Comparison of ENCODE assay signal across 8 cellular contexts in the genomic region with DNA sequence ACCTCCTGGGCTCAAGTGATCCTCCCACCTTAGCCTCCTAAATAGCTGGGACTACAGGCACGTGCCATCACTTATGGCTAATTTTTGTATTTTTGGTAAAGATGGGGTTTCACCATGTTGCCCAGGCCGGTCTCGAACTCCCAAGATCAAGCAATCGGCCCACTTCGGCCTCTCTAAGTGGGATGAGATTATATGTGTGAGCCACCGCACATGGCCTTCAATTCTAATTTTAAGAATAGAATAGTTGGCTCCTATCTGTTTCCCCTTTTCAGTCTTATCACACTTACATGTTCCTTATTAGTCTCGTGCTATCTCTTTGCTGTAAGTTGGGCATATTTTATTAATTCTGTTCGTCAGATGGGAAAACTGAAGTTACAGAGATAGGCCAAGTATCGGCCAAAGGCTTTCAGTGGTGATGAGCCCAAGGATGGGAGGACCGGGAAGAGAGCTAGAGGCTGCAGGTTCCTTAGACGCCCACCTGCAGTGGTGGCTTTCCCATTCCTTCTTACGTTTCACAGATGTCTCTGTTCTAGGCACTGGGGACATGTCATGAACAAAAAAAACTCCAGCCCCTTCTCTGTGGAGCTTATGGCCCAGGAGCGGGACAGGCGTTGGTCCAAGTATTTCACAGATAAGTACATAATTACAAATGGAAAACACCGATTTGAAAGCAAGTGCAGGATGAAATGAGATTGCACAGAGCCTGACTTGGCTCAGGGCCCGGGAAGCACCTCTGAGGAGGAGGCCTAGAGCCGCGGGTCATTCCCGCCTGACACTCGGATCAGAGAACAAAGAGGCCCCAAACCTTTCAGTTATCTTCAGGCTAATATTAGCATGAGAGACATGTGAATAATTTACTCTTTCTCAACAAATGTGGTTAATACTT.
DNase-seq lines count a peak whose midpoint lies in the region; ATAC-seq and TF ChIP-seq lines count a peak whose summit lies in the region.

No MANE protein-coding gene starts in this region.

- no peaks in the 10 kb centered on the region for H3K36me3 Mint-ChIP-seq in mesothelial cell of epicardium
- no peaks in the 10 kb centered on the region for H3K36me3 Mint-ChIP-seq in activated naive CD4-positive, alpha-beta T cell treated with anti-CD3 and anti-CD28 coated beads for 36 hours (ENCODE audit: low read depth)
- H3K36me3 Mint-ChIP-seq in T-helper 2 cell treated with Interferon-gamma antibody and Interleukin-4, amounts not matched to agents 5 μg/mL and 100 μg/mL, for 36 hours (ENCODE audit: low read depth): no peaks in the 10 kb centered on the region

- ATAC-seq in GM19025 (IDR thresholded peaks at IDR 0.05; ENCODE audit: low read depth, unreplicated experiment) (peak; percentile 52), HG03097 (IDR thresholded peaks at IDR 0.05; ENCODE audit: low FRiP score, unreplicated experiment) (no peak)

- H3K4me1 Mint-ChIP-seq in mesothelial cell of epicardium: peaks cover 21% of the 10 kb centered on the region
- H3K4me1 Mint-ChIP-seq in activated naive CD4-positive, alpha-beta T cell treated with anti-CD3 and anti-CD28 coated beads for 36 hours (ENCODE audit: low read depth): peaks cover 15% of the 10 kb centered on the region
- H3K4me1 Mint-ChIP-seq in T-helper 2 cell treated with Interferon-gamma antibody and Interleukin-4, amounts not matched to agents 5 μg/mL and 100 μg/mL, for 36 hours (ENCODE audit: low read depth): peaks cover 22% of the 10 kb centered on the region

- no peaks in the 10 kb centered on the region for H3K9me3 Mint-ChIP-seq in mesothelial cell of epicardium
- H3K9me3 Mint-ChIP-seq in activated naive CD4-positive, alpha-beta T cell treated with anti-CD3 and anti-CD28 coated beads for 36 hours: no peaks in the 10 kb centered on the region
- no peaks in the 10 kb centered on the region for H3K9me3 Mint-ChIP-seq in T-helper 2 cell treated with Interferon-gamma antibody and Interleukin-4, amounts not matched to agents 5 μg/mL and 100 μg/mL, for 36 hours

- H3K27me3 Mint-ChIP-seq in mesothelial cell of epicardium (ENCODE audit: low read depth): peaks cover 13% of the 10 kb centered on the region
- H3K27me3 Mint-ChIP-seq in activated naive CD4-positive, alpha-beta T cell treated with anti-CD3 and anti-CD28 coated beads for 36 hours (ENCODE audit: low read depth): no peaks in the 10 kb centered on the region
- peaks cover 4% of the 10 kb centered on the region for H3K27me3 Mint-ChIP-seq in T-helper 2 cell treated with Interferon-gamma antibody and Interleukin-4, amounts not matched to agents 5 μg/mL and 100 μg/mL, for 36 hours (ENCODE audit: low read depth)

- DNase-seq in NCI-H1105 (lab: John Stamatoyannopoulos, UW) (peak; percentile 83), mesothelial cell of epicardium (ENCODE audit: low spot score in 2 of 2, unreplicated experiment in 2 of 2) (peak; percentile 47 to 57), COLO829 (ENCODE audit: low spot score) (no peak)
- DNase-seq in activated naive CD4-positive, alpha-beta T cell treated with anti-CD3 and anti-CD28 coated beads for 36 hours: no peak
- no peak for DNase-seq in T-helper 2 cell treated with Interferon-gamma antibody and Interleukin-4, amounts not matched to agents 5 μg/mL and 100 μg/mL, for 36 hours (ENCODE audit: low spot score)

- CTCF ChIA-PET in activated naive CD4-positive, alpha-beta T cell treated with anti-CD3 and anti-CD28 coated beads for 36 hours (lab: Charles Lee): interaction anchor here (0.6 kb wide), 1 partner anchor 200 kb away, joined by 3 read pairs; no protein-coding TSS in a partner anchor

- intact Hi-C loops in activated naive CD4-positive, alpha-beta T cell treated with anti-CD3 and anti-CD28 coated beads for 36 hours (cut with micrococcal nuclease): no loop called here

- peak overlapping the region; percentile 96 for H3K27ac Mint-ChIP-seq in mesothelial cell of epicardium
- no peak overlapping the region for H3K27ac Mint-ChIP-seq in activated naive CD4-positive, alpha-beta T cell treated with anti-CD3 and anti-CD28 coated beads for 36 hours
- H3K27ac Mint-ChIP-seq in T-helper 2 cell treated with Interferon-gamma antibody and Interleukin-4, amounts not matched to agents 5 μg/mL and 100 μg/mL, for 36 hours: no peak overlapping the region

- H3K27ac ChIP-seq in angular gyrus (ENCODE audit: low read depth, low read length): peak overlapping the region; percentile 41

- peak overlapping the region; percentile 8 for H3K4me3 Mint-ChIP-seq in mesothelial cell of epicardium
- H3K4me3 Mint-ChIP-seq in activated naive CD4-positive, alpha-beta T cell treated with anti-CD3 and anti-CD28 coated beads for 36 hours: no peak overlapping the region
- no peak overlapping the region for H3K4me3 Mint-ChIP-seq in T-helper 2 cell treated with Interferon-gamma antibody and Interleukin-4, amounts not matched to agents 5 μg/mL and 100 μg/mL, for 36 hours

- TF ChIP-seq CTCF in mesothelial cell of epicardium (IDR thresholded peaks at IDR 0.05; ENCODE audit: unreplicated experiment): no peak

Comparison
In these comparisons a context has a peak if more than half of its experiments do, and no peak if none do; other contexts are left out.
1. DNase-seq: peak in NCI-H1105 (single experiment) and mesothelial cell of epicardium (2 of 2); none in COLO829 (single experiment), activated naive CD4-positive, alpha-beta T cell treated with anti-CD3 and anti-CD28 coated beads for 36 hours (single experiment) and T-helper 2 cell treated with Interferon-gamma antibody and Interleukin-4, amounts not matched to agents 5 μg/mL and 100 μg/mL, for 36 hours (single experiment).